21 cellular contexts compared by ENCODE assay signal in the genomic region with DNA sequence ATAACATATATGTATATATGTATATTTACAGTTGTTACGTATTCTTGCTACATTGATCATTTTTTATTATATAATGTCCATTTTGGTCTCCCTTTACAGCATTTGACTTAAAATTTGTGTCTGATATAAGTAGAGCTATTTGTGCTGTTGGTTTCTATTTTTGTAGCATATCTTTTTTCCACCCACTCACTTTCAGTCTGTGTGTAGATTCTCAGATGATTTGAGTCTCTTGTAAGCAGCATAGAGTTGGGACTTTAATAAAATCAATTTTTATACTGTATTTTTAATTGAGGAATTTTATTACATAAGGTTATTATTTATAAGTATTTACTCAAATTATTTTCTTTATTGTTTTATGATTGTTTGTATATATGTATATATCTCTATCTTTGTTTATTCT.
"Had no signal": no experiment of that assay in that cellular context is flagged by ENCODE, and none has a peak within 500 bp of the region (broad histone marks: within the 10 kb centered on the region; RNA-seq: fewer than 3 reads in every experiment).

No MANE protein-coding gene starts in this region.

- H2AFZ ChIP-seq: hepatocyte had no signal

- H3K27ac ChIP-seq: coronary artery, gastrocnemius medialis, heart left ventricle, hepatocyte, ovary, psoas muscle, sigmoid colon, spleen, thoracic aorta, tibial nerve, upper lobe of left lung had no signal

- FAIRE-seq: urothelium cell line had no signal

- H3K9me3 ChIP-seq: gastrocnemius medialis, heart left ventricle, ovary, psoas muscle, sigmoid colon, spleen, thoracic aorta, tibial nerve, upper lobe of left lung had no signal

- DNase-seq: effector memory CD8-positive, alpha-beta T cell; gastrocnemius medialis; heart left ventricle; kidney glomerular epithelial cell; natural killer cell; occipital lobe; ovary; posterior cingulate gyrus; psoas muscle; right cardiac atrium; sigmoid colon; spleen; stimulated activated CD4-positive, alpha-beta T cell treated with anti-CD3 and anti-CD28 coated beads, Interleukin-4, amount 100 ng/mL, for 4 hours; stimulated activated naive CD8-positive, alpha-beta T cell treated with anti-CD3 and anti-CD28 coated beads, Interleukin-15, Interleukin-2, amounts not matched to agents 100 U/mL and 50 U/mL, for 24 hours; upper lobe of left lung had no signal

- H3K4me1 ChIP-seq: gastrocnemius medialis, heart left ventricle, psoas muscle, sigmoid colon, spleen, tibial nerve, upper lobe of left lung had no signal

- H3K27me3 ChIP-seq: gastrocnemius medialis, hepatocyte, ovary, tibial nerve, upper lobe of left lung had no signal

- H3K36me3 ChIP-seq: gastrocnemius medialis, heart left ventricle, ovary, sigmoid colon, spleen, thoracic aorta, tibial nerve, upper lobe of left lung had no signal

- H3K4me2 ChIP-seq: hepatocyte had no signal

- H3K79me2 ChIP-seq: hepatocyte had no signal

- H3K4me3 ChIP-seq: coronary artery, gastrocnemius medialis, heart left ventricle, hepatocyte, lung, ovary, psoas muscle, sigmoid colon, spleen, thoracic aorta, tibial nerve, upper lobe of left lung had no signal
